In the genomic region with DNA sequence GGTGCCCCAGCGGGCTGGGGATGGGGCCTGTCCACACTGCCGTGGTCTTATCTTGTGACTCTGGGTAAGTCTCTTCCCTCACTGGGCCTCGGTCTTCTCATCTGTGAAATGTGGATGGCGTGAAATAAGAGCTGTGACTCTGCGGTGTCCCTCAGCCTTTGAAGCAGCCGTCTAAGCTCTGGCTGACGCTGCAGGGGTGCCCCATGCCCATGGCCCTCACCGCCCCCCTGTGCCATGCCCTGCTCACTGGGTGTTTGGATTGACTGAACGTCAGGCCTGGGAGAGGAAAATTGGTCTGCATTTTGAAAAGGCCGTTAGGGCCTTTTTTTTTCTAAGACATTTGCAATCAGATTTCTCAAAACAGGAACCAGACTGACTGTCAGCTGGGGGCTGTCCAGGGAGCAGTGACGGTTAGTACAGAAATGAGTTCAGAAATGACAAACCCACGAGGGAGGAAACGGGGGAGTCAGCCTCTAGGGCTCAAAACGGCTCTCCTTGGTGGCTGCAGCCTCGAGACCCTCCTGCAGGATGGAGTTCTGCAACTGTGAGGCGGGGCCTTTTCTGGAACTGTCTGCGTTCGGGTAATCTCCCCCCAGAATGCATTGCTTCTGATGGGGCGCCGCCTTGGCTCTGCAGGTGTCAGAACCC, we compare ENCODE assay signal across 8 cellular contexts. TPM values are rescaled to one million over a fixed set of nuclear protein-coding genes. Genes with fewer than 3 reads are reported as not detected.
DNase-seq lines count a peak whose midpoint lies in the region; ATAC-seq and TF ChIP-seq lines count a peak whose summit lies in the region.

No MANE protein-coding gene starts in this region.

- no peaks in the 10 kb centered on the region for H3K9me3 ChIP-seq in gastroesophageal sphincter
- H3K9me3 ChIP-seq in spleen, result no peaks in the 10 kb centered on the region

- no peaks in the 10 kb centered on the region for H3K27me3 ChIP-seq in gastroesophageal sphincter
- H3K27me3 ChIP-seq in spleen (replicated peaks in 1 of 7), result no peaks in the 10 kb centered on the region

- WGBS in gastroesophageal sphincter (ENCODE audit: low coverage in 1 of 2), 2 donors, result 38 to 59% methylated on average over 3 to 6 of the region's 20 CpGs
- 3 to 11% (median 6%) methylated on average over 16 to 20 of the region's 20 CpGs for WGBS in spleen, 5 donors

- TF ChIP-seq POLR2A in gastroesophageal sphincter (IDR thresholded peaks at IDR 0.05) (no peak), spleen (IDR thresholded peaks at IDR 0.05) (no peak)

- TF ChIP-seq CTCF in gastroesophageal sphincter (IDR thresholded peaks at IDR 0.05), result no peak
- peak in 4 of 11 experiments; percentile 9 to 18 (median 10) for TF ChIP-seq CTCF in spleen (IDR thresholded peaks at IDR 0.05 in 8 of 11, conservative IDR thresholded peaks at IDR 0.05 in 3 of 11)

- no peak for TF ChIP-seq EP300 in gastroesophageal sphincter (IDR thresholded peaks at IDR 0.05)

- H3K36me3 ChIP-seq in gastroesophageal sphincter, result peaks cover 0 to 16% of the 10 kb centered on the region in 2 donors
- peaks cover 0 to 53% (median 9%) of the 10 kb centered on the region in 6 donors for H3K36me3 ChIP-seq in spleen

- H3K27ac ChIP-seq in gastroesophageal sphincter, result peak overlapping the region in 3 of 4 donors; percentile 88 to 92 (median 88)
- peak overlapping the region; percentile 89 to 100 (median 97) for H3K27ac ChIP-seq in spleen

- peak overlapping the region; percentile 89 for H3K4me3 ChIP-seq in Jurkat, Clone E6-1 (ENCODE audit: low read length)
- H3K4me3 ChIP-seq in gastroesophageal sphincter (peak overlapping the region; percentile 66 to 96), spleen (peak overlapping the region; percentile 81 to 100 (median 94))

- peak; percentile 42 for ATAC-seq in GM19035 (IDR thresholded peaks at IDR 0.05; ENCODE audit: unreplicated experiment)
- ATAC-seq in gastroesophageal sphincter, result no peak
- no peak for ATAC-seq in HG03520 (IDR thresholded peaks at IDR 0.05; ENCODE audit: unreplicated experiment)

- intact Hi-C loops in spleen (cut with DNase I; ENCODE audit: low total_unique reads), result no loop called here

- no peak for DNase-seq in Jurkat, Clone E6-1 (ENCODE audit: low read depth, low spot score)
- DNase-seq in activated T-cell treated with anti-CD3 and anti-CD28 coated beads, Interleukin-2, amount 50 U/mL, for 1 hour, result peak; percentile 65
- DNase-seq in spleen (peak; percentile 87), NCI-H82 (lab: John Stamatoyannopoulos, UW) (no peak), kidney tubule cell (ENCODE audit: low spot score) (no peak)

- H3K4me1 ChIP-seq in gastroesophageal sphincter (peaks cover 7 to 84% (median 67%) of the 10 kb centered on the region in 3 donors), spleen (peaks cover 65 to 88% (median 74%) of the 10 kb centered on the region in 6 donors)

RNA-seq across cellular contexts. Expression of gene GRK2, which starts 1.9 kb away (rescaled TPM):
- polyA plus RNA-seq in Jurkat, Clone E6-1 (2012; ENCODE audit: insufficient read depth, insufficient read length), result 140 TPM
- total RNA-seq in gastroesophageal sphincter, result 10 to 100 TPM; 44.0 to 76.9 (median 64.8) TPM
- 100 to 1,000 TPM; 168 to 301 (median 263) TPM for total RNA-seq in spleen
- 100 to 1,000 TPM; 119 to 270 (median 192) TPM for polyA plus RNA-seq in spleen

RNA-seq across cellular contexts. Expression of gene ANKRD13D, which starts 20.9 kb away (rescaled TPM):
- polyA plus RNA-seq in Jurkat, Clone E6-1 (2012; ENCODE audit: insufficient read depth, insufficient read length), result 58.7 TPM
- total RNA-seq in gastroesophageal sphincter, result 10 to 100 TPM; 25.6 to 61.6 (median 32.3) TPM
- total RNA-seq in spleen, result 100 to 1,000 TPM in 5 of 7 donors, 10 to 100 TPM in 2; 67.3 to 151 (median 124) TPM
- 100 to 1,000 TPM in 2 of 3 donors, 10 to 100 TPM in 1; 65.2 to 138 (median 129) TPM for polyA plus RNA-seq in spleen

RNA-seq across cellular contexts. Expression of gene SSH3, which starts 35.2 kb away (rescaled TPM):
- polyA plus RNA-seq in Jurkat, Clone E6-1 (2012; ENCODE audit: insufficient read depth, insufficient read length), result 1.0 TPM
- total RNA-seq in gastroesophageal sphincter (10 to 100 TPM; 33.9 to 58.4 (median 41.9) TPM), spleen (10 to 100 TPM; 14.6 to 31.8 (median 22.9) TPM)
- polyA plus RNA-seq in spleen, result 10 to 100 TPM in 1 of 3 donors, 1 to 10 TPM in 2; 4.3 to 11.1 (median 5.9) TPM

Comparison
In these comparisons a context has a peak if more than half of its experiments do, and no peak if none do; other contexts are left out.
1. DNase-seq: peak in activated T-cell treated with anti-CD3 and anti-CD28 coated beads, Interleukin-2, amount 50 U/mL, for 1 hour (single experiment) and spleen (single experiment); none in Jurkat, Clone E6-1 (single experiment), NCI-H82 (single experiment) and kidney tubule cell (single experiment).
2. Peak in every context shown above with its lines, with median percentiles within 50 percentile points of each other: H3K4me3 ChIP-seq.